Comparison of ENCODE assay signal across 1 cellular context in genomic region chr3:100270218-100270588, GRCh38.
TF ChIP-seq lines count a peak whose summit lies in the region.

No MANE protein-coding gene starts in this region.

TF ChIP-seq in IMR-90, 13 proteins besides CTCF, POLR2A, EP300 and RAD21 (continued from another document):
- TF ChIP-seq SMC3 (IDR thresholded peaks at IDR 0.05; ENCODE audit: low read depth, low read length): no peak
- no peak for TF ChIP-seq MAZ (IDR thresholded peaks at IDR 0.05; ENCODE audit: borderline replicate concordance, low read depth, low read length)
- no peak for TF ChIP-seq FOS (IDR thresholded peaks at IDR 0.05; ENCODE audit: low read depth, low read length)
TF ChIP-seq in IMR-90: peak in this region for 0.
